Comparison of ENCODE assay signal across 19 cellular contexts in the genomic region with DNA sequence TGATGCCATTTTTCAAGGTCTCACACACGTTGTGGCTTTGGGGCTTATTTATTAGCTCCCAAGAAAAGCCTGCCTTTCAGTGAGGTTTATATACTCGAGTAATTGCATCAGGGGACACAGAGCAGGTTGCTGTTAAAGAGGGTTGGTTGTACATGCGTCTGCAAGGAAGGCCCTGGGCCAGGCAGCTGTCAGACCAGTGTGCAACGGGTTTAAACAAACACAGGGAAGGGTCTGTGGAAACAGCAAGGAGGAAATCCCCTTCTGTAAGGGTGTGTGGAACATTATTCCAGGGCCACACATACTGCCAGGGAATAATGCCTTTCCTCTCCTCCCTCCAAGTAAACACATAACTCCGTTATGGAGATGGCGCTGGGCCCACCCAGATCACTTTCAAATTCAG. TPM values are rescaled to one million over a fixed set of nuclear protein-coding genes. Genes with fewer than 3 reads are reported as not detected.
A peak's percentile ranks its signal among the peaks of the same experiment; 100 is the strongest.
DNase-seq lines count a peak whose midpoint lies in the region; ATAC-seq and TF ChIP-seq lines count a peak whose summit lies in the region.
"Had no signal": no experiment of that assay in that cellular context is flagged by ENCODE, and none has a peak within 500 bp of the region (broad histone marks: within the 10 kb centered on the region; RNA-seq: fewer than 3 reads in every experiment).

No MANE protein-coding gene starts in this region.

- DNase-seq in DMS153 (lab: John Stamatoyannopoulos, UW), result peak; percentile 38
- no peak for DNase-seq in DMS153 treated with DMSO at 0.1 percent for 48 hours (lab: John Stamatoyannopoulos, UW; ENCODE audit: unreplicated experiment)
- DNase-seq in SK-N-DZ (ENCODE audit: low spot score), result peak; percentile 66
- DNase-seq in naive thymus-derived CD4-positive, alpha-beta T cell, result no peak
- no peak for DNase-seq in heart left ventricle
- no peak for DNase-seq in stimulated activated CD4-positive, alpha-beta T cell treated with anti-CD3 and anti-CD28 coated beads, Interleukin-1b, Interleukin-23, amount 100 ng/mL, for 48 hours
- DNase-seq: 8988T; activated CD4-positive, alpha-beta T cell treated with anti-CD3 and anti-CD28 coated beads for 1 hour; activated naive CD8-positive, alpha-beta T cell treated with anti-CD3 and anti-CD28 coated beads, Interleukin-2, amount 50 U/mL, for 24 hours; DMS79; HFFc6; NCI-H187; stimulated activated naive B cell treated with anti-CD40 and anti-IgM and Interleukin-4, amounts not matched to agents 10 μg/mL and 1 μg/mL and 100 μg/mL, for 72 hours had no signal

- POLR2A ChIA-PET in naive thymus-derived CD4-positive, alpha-beta T cell (lab: Charles Lee), result interaction anchor here (0.6 kb wide), 1 partner anchor 1778 kb away, joined by 3 read pairs; no protein-coding TSS in a partner anchor

- H3K9me3 ChIP-seq in muscle layer of colon (ENCODE audit: low read length) (no peaks in the 10 kb centered on the region), stomach smooth muscle (ENCODE audit: control insufficient read depth in 2 of 2, low read length in 2 of 2) (peaks cover 3 to 4% of the 10 kb centered on the region in 2 donors), heart left ventricle (peaks cover 0 to 6% (median under 1%) of the 10 kb centered on the region in 12 donors)
- peaks cover 0 to 5% (median 0%) of the 10 kb centered on the region in 3 experiments for H3K9me3 ChIP-seq in naive thymus-derived CD4-positive, alpha-beta T cell (ENCODE audit: control insufficient read depth in 2 of 3, low read length in 3 of 3)

- H3K4me3 ChIP-seq in muscle layer of colon (ENCODE audit: low read depth in 1 of 2, low read length in 2 of 2) (no peak overlapping the region), stomach smooth muscle (ENCODE audit: low read length in 2 of 2) (peak overlapping the region in 1 of 2 donors; percentile 87), heart left ventricle (peak overlapping the region in 1 of 12 donors; percentile 74)
- no peak overlapping the region for H3K4me3 ChIP-seq in naive thymus-derived CD4-positive, alpha-beta T cell (ENCODE audit: low read length)
- H3K4me3 ChIP-seq: cardiac muscle cell had no signal

- H3K36me3 ChIP-seq in muscle layer of colon (ENCODE audit: insufficient read depth, low read length), result no peaks in the 10 kb centered on the region
- H3K36me3 ChIP-seq in stomach smooth muscle (ENCODE audit: control insufficient read depth in 2 of 2, insufficient read depth in 2 of 2, low read length in 2 of 2), result no peaks in the 10 kb centered on the region
- no peaks in the 10 kb centered on the region for H3K36me3 ChIP-seq in naive thymus-derived CD4-positive, alpha-beta T cell (ENCODE audit: control insufficient read depth in 2 of 3, insufficient read depth in 3 of 3, low read length in 3 of 3)
- H3K36me3 ChIP-seq in heart left ventricle, result no peaks in the 10 kb centered on the region
- H3K36me3 ChIP-seq: cardiac muscle cell had no signal

- no peak overlapping the region for H3K4me3 Mint-ChIP-seq in naive thymus-derived CD4-positive, alpha-beta T cell
- H3K4me3 Mint-ChIP-seq: activated naive CD8-positive, alpha-beta T cell treated with anti-CD3 and anti-CD28 coated beads, Interleukin-2, amount 50 U/mL, for 24 hours; HFFc6 had no signal

- H3K27ac Mint-ChIP-seq in naive thymus-derived CD4-positive, alpha-beta T cell, result no peak overlapping the region
- H3K27ac Mint-ChIP-seq: activated naive CD8-positive, alpha-beta T cell treated with anti-CD3 and anti-CD28 coated beads, Interleukin-2, amount 50 U/mL, for 24 hours; activated T-helper 17 cell treated with anti-CD3 and anti-CD28 coated beads, Interleukin-2, amount 50 U/mL, for 72 hours; HFFc6; stimulated activated naive B cell treated with anti-CD40 and anti-IgM and Interleukin-4, amounts not matched to agents 10 μg/mL and 1 μg/mL and 100 μg/mL, for 72 hours had no signal

- H3K4me1 ChIP-seq in muscle layer of colon (ENCODE audit: insufficient read depth, low read length) (peaks cover 33% of the 10 kb centered on the region), stomach smooth muscle (ENCODE audit: control insufficient read depth, insufficient read depth, low read length) (peaks cover 36% of the 10 kb centered on the region), heart left ventricle (peaks cover 0 to 41% (median 22%) of the 10 kb centered on the region in 12 donors)
- no peaks in the 10 kb centered on the region for H3K4me1 ChIP-seq in naive thymus-derived CD4-positive, alpha-beta T cell (ENCODE audit: control insufficient read depth in 2 of 2, insufficient read depth in 2 of 2, low read length in 2 of 2)

- H3K9ac ChIP-seq in muscle layer of colon (ENCODE audit: low read length), result no peak overlapping the region
- H3K9ac ChIP-seq in stomach smooth muscle (ENCODE audit: low read length in 2 of 2), result no peak overlapping the region

- H3K27me3 ChIP-seq in muscle layer of colon (ENCODE audit: control insufficient read depth in 1 of 2, insufficient read depth in 2 of 2, low read length in 2 of 2) (no peaks in the 10 kb centered on the region), stomach smooth muscle (ENCODE audit: control insufficient read depth in 1 of 2, insufficient read depth in 2 of 2, low read length in 2 of 2) (no peaks in the 10 kb centered on the region), heart left ventricle (peaks cover 0 to 45% (median 11%) of the 10 kb centered on the region in 9 donors)
- no peaks in the 10 kb centered on the region for H3K27me3 ChIP-seq in naive thymus-derived CD4-positive, alpha-beta T cell (ENCODE audit: control insufficient read depth in 2 of 2, insufficient read depth in 2 of 2, low read length in 2 of 2)

- intact Hi-C loops in naive thymus-derived CD4-positive, alpha-beta T cell (cut with micrococcal nuclease), result no loop called here
- intact Hi-C loops in heart left ventricle (cut with DNase I), result loop anchor here in 1 of 10 donors (10.0 kb wide), 1 partner anchor 60 kb away; no protein-coding TSS in a partner anchor

- H3K4me1 Mint-ChIP-seq in naive thymus-derived CD4-positive, alpha-beta T cell, result peaks cover 0 to 10% (median 5%) of the 10 kb centered on the region in 7 donors

- peaks cover 23 to 63% (median 35%) of the 10 kb centered on the region in 5 donors for H3K27me3 Mint-ChIP-seq in naive thymus-derived CD4-positive, alpha-beta T cell

- peak overlapping the region; percentile 91 for H3K27ac ChIP-seq in muscle layer of colon (ENCODE audit: low read depth, low read length)
- peak overlapping the region; percentile 95 for H3K27ac ChIP-seq in stomach smooth muscle (ENCODE audit: low read length)
- no peak overlapping the region for H3K27ac ChIP-seq in naive thymus-derived CD4-positive, alpha-beta T cell (ENCODE audit: low read depth, low read length)
- peak overlapping the region in 1 of 12 donors; percentile 95 for H3K27ac ChIP-seq in heart left ventricle
- H3K27ac ChIP-seq: cardiac muscle cell had no signal

- TF ChIP-seq POLR2A in heart left ventricle (IDR thresholded peaks at IDR 0.05), result no peak

- no peak for ATAC-seq in naive thymus-derived CD4-positive, alpha-beta T cell
- no peak for ATAC-seq in heart left ventricle
- ATAC-seq: activated naive CD8-positive, alpha-beta T cell treated with anti-CD3 and anti-CD28 coated beads, Interleukin-2, amount 50 U/mL, for 24 hours; activated T-helper 17 cell treated with anti-CD3 and anti-CD28 coated beads, Interleukin-2, amount 50 U/mL, for 72 hours; SK-N-SH treated with all-trans-retinoic acid at 6 μM for 48 hours; stimulated activated naive B cell treated with anti-CD40 and anti-IgM and Interleukin-4, amounts not matched to agents 10 μg/mL and 1 μg/mL and 100 μg/mL, for 72 hours had no signal

- peaks cover 0 to 6% (median 2%) of the 10 kb centered on the region in 11 donors for H3K9me3 Mint-ChIP-seq in naive thymus-derived CD4-positive, alpha-beta T cell
- H3K9me3 Mint-ChIP-seq: activated naive CD8-positive, alpha-beta T cell treated with anti-CD3 and anti-CD28 coated beads, Interleukin-2, amount 50 U/mL, for 24 hours; activated T-helper 17 cell treated with anti-CD3 and anti-CD28 coated beads, Interleukin-2, amount 50 U/mL, for 72 hours had no signal

- no peak for TF ChIP-seq CTCF in heart left ventricle (IDR thresholded peaks at IDR 0.05)

- CTCF ChIA-PET in naive thymus-derived CD4-positive, alpha-beta T cell (lab: Charles Lee), result no interaction called here

- 62 to 80% (median 65%) methylated on average over 6 of the region's 6 CpGs for WGBS in heart left ventricle, 4 donors

- peaks cover 0 to 7% (median 0%) of the 10 kb centered on the region in 5 donors for H3K36me3 Mint-ChIP-seq in naive thymus-derived CD4-positive, alpha-beta T cell

RNA-seq across cellular contexts. Expression of a gene that starts 1.7 kb away (rescaled TPM):
- 21.7 and 24.0 TPM in 2 replicates for polyA plus RNA-seq in SK-N-DZ (2014; cell fraction: cytosol; rRNA removed)
- polyA plus RNA-seq in SK-N-DZ (2014; cell fraction: nucleus; rRNA removed), result 25.8 and 46.5 TPM in 2 replicates
- total RNA-seq in naive thymus-derived CD4-positive, alpha-beta T cell, result 10 to 100 TPM in 1 of 5 experiments, 1 to 10 TPM in 3, under 1 TPM in 1; 0.41 to 43.3 (median 2.4) TPM
- polyA plus RNA-seq in naive thymus-derived CD4-positive, alpha-beta T cell, result under 1 TPM; 0.27 to 0.32 TPM
- 10 to 100 TPM in 2 of 9 donors, 1 to 10 TPM in 7; 3.4 to 27.1 (median 4.2) TPM for total RNA-seq in heart left ventricle
- 1 to 10 TPM in 1 of 2 donors, under 1 TPM in 1; 0.88 to 3.1 TPM for polyA plus RNA-seq in heart left ventricle
- total RNA-seq: HT-29 had no signal

Comparison
In these comparisons a context has a peak if more than half of its experiments do, and no peak if none do; other contexts are left out.
1. DNase-seq: peak in DMS153 (single experiment) and SK-N-DZ (single experiment); none in DMS153 treated with DMSO at 0.1 percent for 48 hours (single experiment), naive thymus-derived CD4-positive, alpha-beta T cell (0 of 9), heart left ventricle (0 of 5) and stimulated activated CD4-positive, alpha-beta T cell treated with anti-CD3 and anti-CD28 coated beads, Interleukin-1b, Interleukin-23, amount 100 ng/mL, for 48 hours (single experiment).